ENCODE assay signal across 2 cellular contexts in the genomic region with DNA sequence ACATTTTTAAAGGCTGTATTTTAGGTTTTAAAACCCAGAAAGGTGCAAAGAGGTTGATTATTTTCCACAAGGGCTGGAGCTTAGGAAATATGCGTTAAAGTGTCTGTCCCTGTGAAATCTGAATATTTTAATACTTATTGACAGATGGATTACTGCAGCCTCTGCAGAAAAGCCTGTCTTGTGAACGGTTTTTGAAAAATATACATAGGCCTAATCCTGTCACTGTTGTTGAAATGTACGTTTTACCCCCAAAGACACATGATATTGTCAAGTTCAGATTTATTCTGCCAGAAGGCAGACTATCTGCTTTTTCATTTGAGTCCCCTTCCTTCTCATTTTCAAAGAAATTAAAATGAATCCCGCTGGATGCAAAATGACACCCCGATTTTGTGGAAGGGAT.
TF ChIP-seq lines count a peak whose summit lies in the region.

No MANE protein-coding gene starts in this region.

TF ChIP-seq in HCT116, 20 proteins besides CTCF, POLR2A, EP300 and RAD21:
- TF ChIP-seq ZFX (IDR thresholded peaks at IDR 0.05) (no peak), SP1 (IDR thresholded peaks at IDR 0.05; ENCODE audit: low read depth) (no peak), ELF1 (IDR thresholded peaks at IDR 0.05; ENCODE audit: borderline replicate concordance, low read depth) (no peak), TCF7L2 (IDR thresholded peaks at IDR 0.05; ENCODE audit: borderline replicate concordance, extremely low read depth, insufficient read depth, insufficient read length) (no peak), EGR1 (IDR thresholded peaks at IDR 0.05; ENCODE audit: low read depth) (no peak), ZNF274 (IDR thresholded peaks at IDR 0.05; ENCODE audit: low read depth, low read length) (no peak)
- TF ChIP-seq, protein P1, sequence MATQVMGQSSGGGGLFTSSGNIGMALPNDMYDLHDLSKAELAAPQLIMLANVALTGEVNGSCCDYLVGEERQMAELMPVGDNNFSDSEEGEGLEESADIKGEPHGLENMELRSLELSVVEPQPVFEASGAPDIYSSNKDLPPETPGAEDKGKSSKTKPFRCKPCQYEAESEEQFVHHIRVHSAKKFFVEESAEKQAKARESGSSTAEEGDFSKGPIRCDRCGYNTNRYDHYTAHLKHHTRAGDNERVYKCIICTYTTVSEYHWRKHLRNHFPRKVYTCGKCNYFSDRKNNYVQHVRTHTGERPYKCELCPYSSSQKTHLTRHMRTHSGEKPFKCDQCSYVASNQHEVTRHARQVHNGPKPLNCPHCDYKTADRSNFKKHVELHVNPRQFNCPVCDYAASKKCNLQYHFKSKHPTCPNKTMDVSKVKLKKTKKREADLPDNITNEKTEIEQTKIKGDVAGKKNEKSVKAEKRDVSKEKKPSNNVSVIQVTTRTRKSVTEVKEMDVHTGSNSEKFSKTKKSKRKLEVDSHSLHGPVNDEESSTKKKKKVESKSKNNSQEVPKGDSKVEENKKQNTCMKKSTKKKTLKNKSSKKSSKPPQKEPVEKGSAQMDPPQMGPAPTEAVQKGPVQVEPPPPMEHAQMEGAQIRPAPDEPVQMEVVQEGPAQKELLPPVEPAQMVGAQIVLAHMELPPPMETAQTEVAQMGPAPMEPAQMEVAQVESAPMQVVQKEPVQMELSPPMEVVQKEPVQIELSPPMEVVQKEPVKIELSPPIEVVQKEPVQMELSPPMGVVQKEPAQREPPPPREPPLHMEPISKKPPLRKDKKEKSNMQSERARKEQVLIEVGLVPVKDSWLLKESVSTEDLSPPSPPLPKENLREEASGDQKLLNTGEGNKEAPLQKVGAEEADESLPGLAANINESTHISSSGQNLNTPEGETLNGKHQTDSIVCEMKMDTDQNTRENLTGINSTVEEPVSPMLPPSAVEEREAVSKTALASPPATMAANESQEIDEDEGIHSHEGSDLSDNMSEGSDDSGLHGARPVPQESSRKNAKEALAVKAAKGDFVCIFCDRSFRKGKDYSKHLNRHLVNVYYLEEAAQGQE (IDR thresholded peaks at IDR 0.05; ENCODE audit: low read depth), result no peak
TF ChIP-seq in HCT116: peak in this region for 0.

TF ChIP-seq in HepG2, 621 proteins besides CTCF, POLR2A, EP300 and RAD21:
- TF ChIP-seq ZNF749 (CRISPR knock-in tag; IDR thresholded peaks at IDR 0.05; ENCODE audit: borderline replicate concordance), result no peak
- 0 out of 2 replicates have a peak, but pooled peaks have one; percentile 1 for TF ChIP-seq ZFP90 (CRISPR knock-in tag; IDR thresholded peaks at IDR 0.05; ENCODE audit: borderline replicate concordance)
- no peak for TF ChIP-seq EZH2 (conservative IDR thresholded peaks at IDR 0.05; ENCODE audit: low read depth, low read length)
- no peak for TF ChIP-seq ZNF703 (CRISPR knock-in tag; IDR thresholded peaks at IDR 0.05; ENCODE audit: borderline replicate concordance)
TF ChIP-seq in HepG2: peak in this region for 1.
